ENCODE assay signal across 8 cellular contexts in the genomic region with DNA sequence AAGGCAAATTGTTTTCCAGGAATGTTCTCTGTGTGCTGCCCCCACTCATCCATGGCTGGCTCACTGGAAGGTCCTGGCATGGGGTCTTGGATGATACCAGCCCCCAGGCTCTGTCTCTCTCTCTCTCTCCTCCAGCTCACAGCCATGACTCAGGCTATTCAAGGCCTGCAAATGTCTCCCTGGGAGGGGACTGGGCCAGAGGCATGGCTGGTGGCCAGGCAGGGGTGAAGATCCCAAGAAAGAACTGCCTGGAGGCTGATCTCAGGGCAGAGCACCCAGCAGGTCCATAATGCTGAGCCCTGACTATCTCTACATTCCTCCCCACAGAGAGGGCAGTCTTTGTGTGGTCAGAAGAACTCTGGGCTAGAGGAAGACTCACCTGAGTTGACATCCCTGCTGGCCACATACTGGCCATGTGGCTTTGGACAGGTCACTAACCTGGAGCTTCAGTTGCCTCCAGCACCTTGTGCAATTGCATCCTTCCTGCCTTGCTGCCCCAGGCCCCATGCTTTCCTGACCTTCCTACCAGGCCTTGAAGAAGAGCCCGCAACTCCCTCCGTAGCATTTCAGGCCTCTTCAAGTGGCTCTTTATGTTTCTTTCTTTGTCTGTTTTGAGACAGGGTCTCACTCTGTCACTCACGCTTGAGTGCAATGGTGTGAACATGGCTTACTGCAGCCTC.
DNase-seq lines count a peak whose midpoint lies in the region; ATAC-seq and TF ChIP-seq lines count a peak whose summit lies in the region.
"Had no signal": no experiment of that assay in that cellular context is flagged by ENCODE, and none has a peak within 500 bp of the region (broad histone marks: within the 10 kb centered on the region; RNA-seq: fewer than 3 reads in every experiment).

No MANE protein-coding gene starts in this region.

- in situ Hi-C loops in Panc1 (cut with HindIII; ENCODE audit: low pct_unique_long_range_greater_than_20kb, low sequenced_read_pairs), result no loop called here

- no peaks in the 10 kb centered on the region for H3K27me3 ChIP-seq in Panc1 (ENCODE audit: control insufficient read depth, insufficient read depth, low read length)
- no peaks in the 10 kb centered on the region for H3K27me3 ChIP-seq in muscle layer of duodenum (ENCODE audit: low read depth, low read length)
- no peaks in the 10 kb centered on the region for H3K27me3 ChIP-seq in vagina

- peaks cover 35% of the 10 kb centered on the region for H3K4me1 ChIP-seq in Panc1 (ENCODE audit: control insufficient read depth, insufficient read depth, low read length)
- H3K4me1 ChIP-seq in muscle layer of duodenum (ENCODE audit: control insufficient read depth in 1 of 2, insufficient read depth in 2 of 2, low read length in 2 of 2), result peaks cover 7 to 21% of the 10 kb centered on the region in 2 donors
- H3K4me1 ChIP-seq in vagina, result peaks cover 81% of the 10 kb centered on the region

- no peaks in the 10 kb centered on the region for H3K9me3 ChIP-seq in Panc1 (ENCODE audit: control insufficient read depth, insufficient read depth, low read depth, low read length)
- no peaks in the 10 kb centered on the region for H3K9me3 ChIP-seq in muscle layer of duodenum (ENCODE audit: control insufficient read depth in 1 of 2, low read length in 2 of 2)
- H3K9me3 ChIP-seq in vagina, result no peaks in the 10 kb centered on the region

- peak overlapping the region; percentile 53 for H3K27ac Mint-ChIP-seq in endothelial cell (ENCODE audit: unreplicated experiment)

- no peak for TF ChIP-seq CTCF in Panc1 (IDR thresholded peaks at IDR 0.05)
- no peak for TF ChIP-seq CTCF in endothelial cell (IDR thresholded peaks at IDR 0.05; ENCODE audit: unreplicated experiment)
- no peak for TF ChIP-seq CTCF in vagina (IDR thresholded peaks at IDR 0.05)

- H3K4me3 Mint-ChIP-seq in endothelial cell (ENCODE audit: unreplicated experiment), result no peak overlapping the region

- H3K27ac ChIP-seq in Panc1 (ENCODE audit: low read length) (peak overlapping the region; percentile 81), muscle layer of duodenum (ENCODE audit: low read length) (peak overlapping the region; percentile 73), vagina (peak overlapping the region; percentile 77)

- no peak for DNase-seq in Panc1 (ENCODE audit: low read depth, low spot score)
- DNase-seq in endothelial cell (ENCODE audit: low spot score), result no peak
- DNase-seq in vagina (ENCODE audit: extremely low spot score in 2 of 2), result no peak
- DNase-seq in DMS53 treated with DMSO at 0.1 percent for 48 hours (lab: John Stamatoyannopoulos, UW; ENCODE audit: unreplicated experiment), result no peak
- DNase-seq in NCI-H146 (lab: John Stamatoyannopoulos, UW), result no peak
- DNase-seq in NCI-H1417 (lab: John Stamatoyannopoulos, UW), result no peak
- DNase-seq: activated gamma-delta T cell had no signal

- H3K36me3 ChIP-seq in Panc1 (ENCODE audit: control insufficient read depth, insufficient read depth, low read length) (no peaks in the 10 kb centered on the region), muscle layer of duodenum (ENCODE audit: control insufficient read depth in 1 of 2, insufficient read depth in 2 of 2, low read length in 2 of 2) (no peaks in the 10 kb centered on the region), vagina (no peaks in the 10 kb centered on the region)

- H3K36me3 Mint-ChIP-seq in endothelial cell (ENCODE audit: low read depth, unreplicated experiment), result no peaks in the 10 kb centered on the region

- no peak overlapping the region for H3K4me3 ChIP-seq in Panc1 (ENCODE audit: low read depth in 2 of 2, low read length in 2 of 2)
- no peak overlapping the region for H3K4me3 ChIP-seq in muscle layer of duodenum (ENCODE audit: low read depth in 1 of 2, low read length in 2 of 2)
- H3K4me3 ChIP-seq in vagina, result no peak overlapping the region

- no peaks in the 10 kb centered on the region for H3K9me3 Mint-ChIP-seq in endothelial cell (ENCODE audit: unreplicated experiment)

- ATAC-seq in Panc1, result no peak

- BruUV-seq in Panc1 (replicated peaks; lab: Mats Ljungman, UMichigan), result no TSS peak

- H3K4me1 Mint-ChIP-seq in endothelial cell (ENCODE audit: unreplicated experiment), result no peaks in the 10 kb centered on the region

- no peak for TF ChIP-seq POLR2A in vagina (IDR thresholded peaks at IDR 0.05)

- POLR2A ChIA-PET in Panc1 (lab: Charles Lee), result no interaction called here

- CTCF ChIA-PET in Panc1 (lab: Charles Lee), result no interaction called here

- H3K27me3 Mint-ChIP-seq in endothelial cell (ENCODE audit: unreplicated experiment), result peaks cover 6% of the 10 kb centered on the region

- intact Hi-C loops in Panc1 (cut with micrococcal nuclease; ENCODE audit: unreplicated experiment), result no loop called here
- intact Hi-C loops in vagina (cut with DNase I), result no loop called here
